In genomic region chr7:127792528-127793342, GRCh38 we compare ENCODE assay signal across 8 cellular contexts.
DNase-seq lines count a peak whose midpoint lies in the region; ATAC-seq, FAIRE-seq and TF ChIP-seq lines count a peak whose summit lies in the region.

No MANE protein-coding gene starts in this region.

- H3K4me1 Mint-ChIP-seq in type B pancreatic cell (ENCODE audit: unreplicated experiment), result peaks cover 14% of the 10 kb centered on the region

- peaks cover 17% of the 10 kb centered on the region for H4K20me1 ChIP-seq in keratinocyte (ENCODE audit: control insufficient read depth, extremely low read depth, insufficient read depth, low read length)

- peaks cover 0 to 4% of the 10 kb centered on the region in 2 experiments for H3K36me3 ChIP-seq in keratinocyte (ENCODE audit: control insufficient read depth in 2 of 2, extremely low read depth in 1 of 2, insufficient read depth in 2 of 2, low read length in 2 of 2)

- H3K4me3 Mint-ChIP-seq in type B pancreatic cell, result no peak overlapping the region

- no peak overlapping the region for H3K9ac ChIP-seq in keratinocyte (ENCODE audit: control insufficient read depth, extremely low read depth, insufficient read depth, low read length)

- no peak for ATAC-seq in GM19351 (IDR thresholded peaks at IDR 0.05; ENCODE audit: unreplicated experiment)

- no peak overlapping the region for H3K4me2 ChIP-seq in keratinocyte (ENCODE audit: control insufficient read depth, extremely low read depth, insufficient read depth, low read depth, low read length)

- H3K9me3 ChIP-seq in keratinocyte (ENCODE audit: control insufficient read depth, low read depth, low read length), result no peaks in the 10 kb centered on the region

- peaks cover 5% of the 10 kb centered on the region for H3K36me3 Mint-ChIP-seq in type B pancreatic cell

- no peaks in the 10 kb centered on the region for H3K27me3 Mint-ChIP-seq in type B pancreatic cell

- no peak overlapping the region for H3K4me3 ChIP-seq in keratinocyte (ENCODE audit: control insufficient read depth in 2 of 3, extremely low read depth in 1 of 3, insufficient read depth in 2 of 3, low read depth in 1 of 3, low read length in 3 of 3)

- H3K9me1 ChIP-seq in keratinocyte (ENCODE audit: control insufficient read depth, extremely low read depth, insufficient read depth, low read length), result peaks cover 2% of the 10 kb centered on the region

- TF ChIP-seq CTCF in keratinocyte (optimal IDR thresholded peaks at IDR 0.05 in 1 of 3, IDR thresholded peaks at IDR 0.05 in 1 of 3, conservative IDR thresholded peaks at IDR 0.05 in 1 of 3; ENCODE audit: extremely low read depth in 1 of 3, insufficient read depth in 2 of 3, low read length in 3 of 3), result peak; percentile 70 to 90 (median 85)
- TF ChIP-seq CTCF in type B pancreatic cell (conservative IDR thresholded peaks at IDR 0.05), result peak; percentile 65

- FAIRE-seq in keratinocyte (lab: Jason Lieb, UNC), result no peak

- no peak overlapping the region for H3K27ac Mint-ChIP-seq in type B pancreatic cell

- no peak overlapping the region for H3K27ac ChIP-seq in keratinocyte (ENCODE audit: control insufficient read depth, insufficient read depth, low read length)

- DNase-seq in NCI-H2081 (lab: John Stamatoyannopoulos, UW) (peak; percentile 24 to 29), NCI-H2081 treated with DMSO at 0.1 percent for 48 hours (lab: John Stamatoyannopoulos, UW) (no peak), NAMALWA (ENCODE audit: low spot score) (peak; percentile 65), keratinocyte (ENCODE audit: low read depth, low spot score) (no peak), type B pancreatic cell (ENCODE audit: extremely low spot score, unreplicated experiment) (no peak), NCI-H510A (lab: John Stamatoyannopoulos, UW) (no peak)
- DNase-seq in activated CD8-positive, alpha-beta memory T cell treated with anti-CD3 and anti-CD28 coated beads for 24 hours, result peak; percentile 65

- dilution Hi-C loops in keratinocyte (cut with MboI; ENCODE audit: extremely low pct_ligation_motif_present, low sequenced_read_pairs), result no loop called here

- no peak overlapping the region for H2AFZ ChIP-seq in keratinocyte (ENCODE audit: control insufficient read depth, low read length)

- no peaks in the 10 kb centered on the region for H3K27me3 ChIP-seq in keratinocyte (ENCODE audit: control insufficient read depth, extremely low read depth, insufficient read depth, low read length)

- peaks cover 7% of the 10 kb centered on the region for H3K4me1 ChIP-seq in keratinocyte (ENCODE audit: control insufficient read depth, extremely low read depth, insufficient read depth, low read length)

- peaks cover 74% of the 10 kb centered on the region for H3K79me2 ChIP-seq in keratinocyte (ENCODE audit: control insufficient read depth, insufficient read depth, low read length)

- no peaks in the 10 kb centered on the region for H3K9me3 Mint-ChIP-seq in type B pancreatic cell

Comparison
In these comparisons a context has a peak if more than half of its experiments do, and no peak if none do; other contexts are left out.
1. DNase-seq: peak in NCI-H2081 (2 of 2), NAMALWA (single experiment) and activated CD8-positive, alpha-beta memory T cell treated with anti-CD3 and anti-CD28 coated beads for 24 hours (single experiment); none in NCI-H2081 treated with DMSO at 0.1 percent for 48 hours (single experiment), keratinocyte (single experiment), type B pancreatic cell (single experiment) and NCI-H510A (single experiment).